ENCODE assay signal across 8 cellular contexts in the genomic region with DNA sequence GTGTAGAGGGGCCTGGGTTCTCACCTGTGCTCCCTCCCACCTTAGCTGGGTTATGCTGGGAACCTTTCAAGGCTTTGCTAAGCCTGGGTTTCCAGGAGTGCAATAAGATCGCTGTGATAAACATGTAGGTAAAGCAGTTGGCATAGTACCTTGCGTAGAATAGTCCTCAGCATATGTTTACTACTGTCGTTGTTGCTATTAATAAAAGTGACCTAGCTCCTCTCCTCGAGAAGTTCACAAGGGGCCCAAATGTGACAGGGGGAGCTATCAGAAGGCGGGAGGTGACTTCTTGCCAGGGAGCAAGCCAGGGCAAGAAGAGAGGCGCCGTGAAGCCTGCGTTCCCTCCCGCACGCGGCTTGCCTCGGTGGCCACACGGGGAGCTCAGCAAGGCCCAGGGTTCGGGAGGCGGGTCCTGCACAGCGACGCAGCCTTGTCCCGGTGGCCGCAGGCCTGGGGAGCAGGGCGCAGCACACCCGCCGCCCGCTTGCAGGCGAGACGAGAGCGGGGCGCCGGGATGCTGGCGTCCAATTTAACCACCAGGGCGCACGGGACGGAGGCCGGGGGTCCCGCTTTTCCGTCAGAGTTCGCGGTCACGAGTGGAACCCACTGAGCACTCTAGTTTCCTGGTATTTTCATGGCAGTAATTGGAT.
DNase-seq lines count a peak whose midpoint lies in the region; ATAC-seq lines count a peak whose summit lies in the region.

No MANE protein-coding gene starts in this region.

- H3K36me3 ChIP-seq in esophagus (ENCODE audit: control insufficient read depth in 2 of 2, insufficient read depth in 2 of 2, low read length in 1 of 2) (no peaks in the 10 kb centered on the region), aorta (ENCODE audit: control insufficient read depth in 1 of 2, insufficient read depth in 2 of 2, low read length in 1 of 2) (no peaks in the 10 kb centered on the region)
- H3K36me3 ChIP-seq in naive thymus-derived CD4-positive, alpha-beta T cell (ENCODE audit: control insufficient read depth in 2 of 3, insufficient read depth in 3 of 3, low read length in 3 of 3): no peaks in the 10 kb centered on the region

- H3K4me3 ChIP-seq in esophagus (ENCODE audit: low read depth in 1 of 2, low read length in 2 of 2) (peak overlapping the region; percentile 66 to 71), aorta (ENCODE audit: low read length in 2 of 2) (peak overlapping the region; percentile 39 to 54)
- peak overlapping the region; percentile 46 for H3K4me3 ChIP-seq in naive thymus-derived CD4-positive, alpha-beta T cell (ENCODE audit: low read length)

- DNase-seq in DMS53 (lab: John Stamatoyannopoulos, UW): peak; percentile 91
- peak; percentile 51 for DNase-seq in SW480 (ENCODE audit: low spot score)
- DNase-seq in naive thymus-derived CD4-positive, alpha-beta T cell: peak in 2 of 9 donors; percentile 2 to 7
- peak in 1 of 2 donors; percentile 85 for DNase-seq in aorta
- DNase-seq in activated effector memory CD4-positive, alpha-beta T cell treated with anti-CD3 and anti-CD28 coated beads, Interleukin-2, amount 50 U/mL, for 16 hours: no peak

- H3K27me3 ChIP-seq in esophagus (ENCODE audit: control insufficient read depth in 1 of 2, insufficient read depth in 2 of 2, low read length in 2 of 2) (peaks cover 0 to 2% of the 10 kb centered on the region in 2 donors), aorta (ENCODE audit: control insufficient read depth in 1 of 2, insufficient read depth in 2 of 2, low read length in 1 of 2) (no peaks in the 10 kb centered on the region)
- peaks cover 0 to 6% of the 10 kb centered on the region in 2 donors for H3K27me3 ChIP-seq in naive thymus-derived CD4-positive, alpha-beta T cell (ENCODE audit: control insufficient read depth in 2 of 2, insufficient read depth in 2 of 2, low read length in 2 of 2)

- H3K4me1 ChIP-seq in esophagus (ENCODE audit: control insufficient read depth in 2 of 2, insufficient read depth in 2 of 2, low read length in 1 of 2) (peaks cover 0 to 7% of the 10 kb centered on the region in 2 donors), aorta (ENCODE audit: control insufficient read depth in 1 of 2, insufficient read depth in 2 of 2, low read length in 2 of 2) (no peaks in the 10 kb centered on the region)
- H3K4me1 ChIP-seq in naive thymus-derived CD4-positive, alpha-beta T cell (ENCODE audit: control insufficient read depth in 2 of 2, insufficient read depth in 2 of 2, low read length in 2 of 2): no peaks in the 10 kb centered on the region

- H3K4me1 Mint-ChIP-seq in naive thymus-derived CD4-positive, alpha-beta T cell: peaks cover 7 to 16% (median 12%) of the 10 kb centered on the region in 7 donors

- peak overlapping the region; percentile 74 to 91 (median 82) for H3K4me3 Mint-ChIP-seq in naive thymus-derived CD4-positive, alpha-beta T cell

- H3K9me3 Mint-ChIP-seq in naive thymus-derived CD4-positive, alpha-beta T cell: no peaks in the 10 kb centered on the region

- ATAC-seq in GM19324 (IDR thresholded peaks at IDR 0.05; ENCODE audit: low FRiP score, unreplicated experiment) (peak; percentile 18), HG03439 (IDR thresholded peaks at IDR 0.05; ENCODE audit: unreplicated experiment) (peak; percentile 20), aorta (ENCODE audit: low FRiP score) (peak; percentile 75)
- ATAC-seq in naive thymus-derived CD4-positive, alpha-beta T cell: peak; percentile 20

- CTCF ChIA-PET in naive thymus-derived CD4-positive, alpha-beta T cell (lab: Charles Lee): no interaction called here

- 4% methylated on average over 38 of the region's 38 CpGs for WGBS in esophagus, 2 donors
- WGBS in aorta, 2 donors: 4% methylated on average over 38 of the region's 38 CpGs

- no peaks in the 10 kb centered on the region for H3K36me3 Mint-ChIP-seq in naive thymus-derived CD4-positive, alpha-beta T cell

- POLR2A ChIA-PET in naive thymus-derived CD4-positive, alpha-beta T cell (lab: Charles Lee): no interaction called here

- peak overlapping the region; percentile 27 to 74 for H3K27ac ChIP-seq in esophagus (ENCODE audit: low read depth in 2 of 2, low read length in 1 of 2)
- H3K27ac ChIP-seq in naive thymus-derived CD4-positive, alpha-beta T cell (ENCODE audit: low read depth, low read length): no peak overlapping the region
- no peak overlapping the region for H3K27ac ChIP-seq in aorta (ENCODE audit: low read depth in 1 of 2, low read length in 2 of 2)

- intact Hi-C loops in naive thymus-derived CD4-positive, alpha-beta T cell (cut with micrococcal nuclease): loop anchor here in 1 of 2 donors (2.0 kb wide), 1 partner anchor 21 kb away; no protein-coding TSS in a partner anchor
- intact Hi-C loops in aorta (cut with DNase I): no loop called here

- peaks cover 34 to 66% (median 63%) of the 10 kb centered on the region in 5 donors for H3K27me3 Mint-ChIP-seq in naive thymus-derived CD4-positive, alpha-beta T cell

- H3K9me3 ChIP-seq in esophagus (ENCODE audit: control insufficient read depth in 2 of 2, insufficient read depth in 1 of 2, low read depth in 1 of 2, low read length in 1 of 2) (no peaks in the 10 kb centered on the region), aorta (ENCODE audit: control insufficient read depth, low read length) (no peaks in the 10 kb centered on the region)
- no peaks in the 10 kb centered on the region for H3K9me3 ChIP-seq in naive thymus-derived CD4-positive, alpha-beta T cell (ENCODE audit: control insufficient read depth in 2 of 3, low read length in 3 of 3)

- H3K27ac Mint-ChIP-seq in naive thymus-derived CD4-positive, alpha-beta T cell: no peak overlapping the region

Comparison
In these comparisons a context has a peak if more than half of its experiments do, and no peak if none do; other contexts are left out.
1. ATAC-seq: peak in every context shown above with its lines; median percentile 75 in aorta; 20 in HG03439; 20 in naive thymus-derived CD4-positive, alpha-beta T cell; 18 in GM19324.
2. H3K27ac ChIP-seq: peak in esophagus (2 of 2); none in naive thymus-derived CD4-positive, alpha-beta T cell (single experiment) and aorta (0 of 2).
3. Peak in every context shown above with its lines, with median percentiles within 50 percentile points of each other: H3K4me3 ChIP-seq.